Comparison of ENCODE assay signal across 20 cellular contexts in the genomic region with DNA sequence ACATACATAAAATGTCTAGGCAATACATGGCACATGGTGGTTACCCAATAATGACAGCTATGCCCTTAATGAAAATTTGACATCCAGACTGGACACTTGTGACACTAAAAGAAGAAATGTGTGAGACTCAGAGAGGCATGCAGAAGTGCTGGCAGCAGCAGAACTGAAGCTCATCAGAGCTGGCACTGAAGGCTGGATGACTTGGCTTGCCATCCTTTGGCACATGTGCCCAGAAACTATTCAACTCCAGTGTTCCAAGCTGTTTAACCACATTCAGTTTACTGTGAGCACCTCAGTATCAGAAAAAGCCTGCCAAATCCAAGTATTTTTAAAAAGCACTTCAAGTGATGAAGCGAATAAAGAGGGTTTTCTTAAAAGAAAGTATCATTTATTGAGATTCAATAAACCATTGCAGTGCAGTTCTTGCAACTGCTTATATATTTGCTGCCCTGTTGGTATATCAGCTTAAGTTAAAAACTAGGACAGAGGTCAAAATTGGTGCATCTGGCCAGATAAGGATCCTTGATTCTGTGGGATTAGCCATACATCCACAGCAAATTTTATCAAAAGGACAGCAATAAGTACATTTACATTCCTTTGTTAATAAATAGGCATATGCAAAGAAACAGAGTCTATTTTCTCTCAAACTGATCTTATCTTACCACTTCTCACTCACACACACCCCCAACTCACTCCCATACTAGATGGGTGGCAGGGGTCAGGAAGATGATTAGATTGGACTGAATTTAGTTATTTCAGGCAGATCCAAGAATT. TPM values are rescaled to one million over a fixed set of nuclear protein-coding genes. Genes with fewer than 3 reads are reported as not detected.
DNase-seq lines count a peak whose midpoint lies in the region; ATAC-seq, FAIRE-seq and TF ChIP-seq lines count a peak whose summit lies in the region.
"Had no signal": no experiment of that assay in that cellular context is flagged by ENCODE, and none has a peak within 500 bp of the region (broad histone marks: within the 10 kb centered on the region; RNA-seq: fewer than 3 reads in every experiment).

No MANE protein-coding gene starts in this region.

- no peak overlapping the region for H3K4me3 Mint-ChIP-seq in effector memory CD8-positive, alpha-beta T cell
- H3K4me3 Mint-ChIP-seq: activated CD8-positive, alpha-beta T cell treated with anti-CD3 and anti-CD28 coated beads, Interleukin-2, amount 10 ng/mL, durations not matched to agents 7 days and 5 days; H9; mesothelial cell of epicardium; neural progenitor cell had no signal

- peaks cover 0 to 2% of the 10 kb centered on the region in 2 donors for H3K4me1 Mint-ChIP-seq in effector memory CD8-positive, alpha-beta T cell (ENCODE audit: low read depth in 2 of 2)

- FAIRE-seq in H54 (lab: Jason Lieb, UNC) = no peak
- FAIRE-seq: bronchial epithelial cell, GM19239 had no signal

- no peak overlapping the region for H3K27ac Mint-ChIP-seq in effector memory CD8-positive, alpha-beta T cell
- H3K27ac Mint-ChIP-seq: activated CD8-positive, alpha-beta T cell treated with anti-CD3 and anti-CD28 coated beads, Interleukin-2, amount 10 ng/mL, durations not matched to agents 7 days and 5 days; activated naive CD4-positive, alpha-beta T cell treated with anti-CD3 and anti-CD28 coated beads, Interleukin-2, amount 50 U/mL, for 72 hours; neural progenitor cell had no signal

- TF ChIP-seq POLR2A in H54 (IDR thresholded peaks at IDR 0.05; ENCODE audit: low read depth, low read length) = no peak

- H3K36me3 Mint-ChIP-seq in effector memory CD8-positive, alpha-beta T cell (ENCODE audit: insufficient read depth) = no peaks in the 10 kb centered on the region
- H3K36me3 Mint-ChIP-seq: activated naive CD4-positive, alpha-beta T cell treated with anti-CD3 and anti-CD28 coated beads, Interleukin-2, amount 50 U/mL, for 72 hours; mesothelial cell of epicardium; neural progenitor cell had no signal

- peak; percentile 58 for DNase-seq in NCI-H1694 (lab: John Stamatoyannopoulos, UW)
- peak; percentile 12 for DNase-seq in cerebellum (ENCODE audit: low spot score)
- DNase-seq in inferior parietal cortex (ENCODE audit: extremely low spot score) = peak; percentile 89
- peak in 40 of 49 donors; percentile 1 to 86 (median 46) for DNase-seq in substantia nigra (lab: John Stamatoyannopoulos, UW)
- DNase-seq in effector memory CD8-positive, alpha-beta T cell = no peak
- no peak for DNase-seq in H54 (ENCODE audit: insufficient read length, low spot score)
- DNase-seq: activated CD8-positive, alpha-beta T cell treated with anti-CD3 and anti-CD28 coated beads, Interleukin-2, amount 10 ng/mL, durations not matched to agents 7 days and 5 days; activated T-cell treated with anti-CD3 and anti-CD28 coated beads, Interleukin-2, amount 50 U/mL, for 48 hours; H9; islet precursor cell; NCI-H187; NCI-H345; right lobe of liver; stimulated activated naive CD4-positive, alpha-beta T cell treated with Interleukin-2 at 50 U/mL for 16 hours had no signal

- peaks cover 10 to 33% of the 10 kb centered on the region in 2 donors for H3K27me3 Mint-ChIP-seq in effector memory CD8-positive, alpha-beta T cell

- ATAC-seq in GM18519 (IDR thresholded peaks at IDR 0.05; ENCODE audit: low FRiP score, unreplicated experiment) = no peak
- no peak for ATAC-seq in effector memory CD8-positive, alpha-beta T cell (replicated peaks)
- ATAC-seq: activated CD8-positive, alpha-beta T cell treated with anti-CD3 and anti-CD28 coated beads, Interleukin-2, amount 10 ng/mL, durations not matched to agents 7 days and 5 days; activated naive CD4-positive, alpha-beta T cell treated with anti-CD3 and anti-CD28 coated beads, Interleukin-2, amount 50 U/mL, for 72 hours; right lobe of liver had no signal

- H3K9me3 Mint-ChIP-seq in effector memory CD8-positive, alpha-beta T cell = no peaks in the 10 kb centered on the region
- H3K9me3 Mint-ChIP-seq: activated naive CD4-positive, alpha-beta T cell treated with anti-CD3 and anti-CD28 coated beads, Interleukin-2, amount 50 U/mL, for 72 hours; H9; mesothelial cell of epicardium; neural progenitor cell had no signal

- peak overlapping the region; percentile 13 for H3K27ac ChIP-seq in substantia nigra (ENCODE audit: low read depth, low read length, poor library complexity, severe bottlenecking)
- H3K27ac ChIP-seq: neural progenitor cell, right lobe of liver had no signal

RNA-seq across cellular contexts. Expression of gene IGSF11, which starts 15.8 kb away (rescaled TPM):
- 21.0 TPM for total RNA-seq in cerebellum
- total RNA-seq: activated naive CD4-positive, alpha-beta T cell treated with anti-CD3 and anti-CD28 coated beads, Interleukin-2, amount 50 U/mL, for 72 hours; right lobe of liver had no signal

Comparison
In these comparisons a context has a peak if more than half of its experiments do, and no peak if none do; other contexts are left out.
1. DNase-seq: peak in NCI-H1694 (single experiment), cerebellum (single experiment), inferior parietal cortex (single experiment) and substantia nigra (40 of 49); none in effector memory CD8-positive, alpha-beta T cell (0 of 3) and H54 (single experiment).